Comparison of ENCODE assay signal across 2 cellular contexts in genomic region chr20:47754946-47755652, GRCh38.
TF ChIP-seq lines count a peak whose summit lies in the region.

No MANE protein-coding gene starts in this region.

TF ChIP-seq in HEK293, 187 proteins besides CTCF, POLR2A, EP300 and RAD21 (continues in another document):
- no peak for TF ChIP-seq KLF17 (tag by site-specific recombination; IDR thresholded peaks at IDR 0.05)
- TF ChIP-seq ZNF133 (tag by site-specific recombination; IDR thresholded peaks at IDR 0.05) = no peak
- TF ChIP-seq ZNF146 (tag by site-specific recombination; IDR thresholded peaks at IDR 0.05) = no peak
- TF ChIP-seq ZNF501 (tag by site-specific recombination; IDR thresholded peaks at IDR 0.05) = no peak
- no peak for TF ChIP-seq ZNF521 (tag by site-specific recombination; IDR thresholded peaks at IDR 0.05)
- no peak for TF ChIP-seq GLIS1 (tag by site-specific recombination; IDR thresholded peaks at IDR 0.05)
- TF ChIP-seq ZSCAN18 (tag by site-specific recombination; IDR thresholded peaks at IDR 0.05) = no peak
- no peak for TF ChIP-seq ZNF311 (tag by site-specific recombination; IDR thresholded peaks at IDR 0.05; ENCODE audit: borderline replicate concordance)
- peak; percentile 52; the same call in 1 of the 2 replicates for TF ChIP-seq SCRT1 (tag by site-specific recombination; IDR thresholded peaks at IDR 0.05; ENCODE audit: borderline replicate concordance)
- TF ChIP-seq HIC1 (tag by site-specific recombination; IDR thresholded peaks at IDR 0.05) = no peak
- no peak for TF ChIP-seq PRDM4 (tag by site-specific recombination; IDR thresholded peaks at IDR 0.05)
- no peak for TF ChIP-seq ZNF639 (tag by site-specific recombination; IDR thresholded peaks at IDR 0.05)
- TF ChIP-seq PBX3 (CRISPR knock-in tag; IDR thresholded peaks at IDR 0.05) = no peak
- no peak for TF ChIP-seq ZNF558 (tag by site-specific recombination; IDR thresholded peaks at IDR 0.05)

TF ChIP-seq in WTC11, 78 proteins besides CTCF, POLR2A, EP300 and RAD21 (continued from another document):
- TF ChIP-seq ZNF121 (CRISPR knock-in tag; IDR thresholded peaks at IDR 0.05) = peak; percentile 26
- no peak for TF ChIP-seq JAZF1 (CRISPR knock-in tag; IDR thresholded peaks at IDR 0.05)
- no peak for TF ChIP-seq ELF4 (CRISPR knock-in tag; IDR thresholded peaks at IDR 0.05; ENCODE audit: low read depth)
- TF ChIP-seq E2F4 (CRISPR knock-in tag; IDR thresholded peaks at IDR 0.05; ENCODE audit: borderline replicate concordance, low read depth) = no peak
- no peak for TF ChIP-seq PRDM15 (CRISPR knock-in tag; IDR thresholded peaks at IDR 0.05)
- TF ChIP-seq ARID4B (CRISPR knock-in tag; IDR thresholded peaks at IDR 0.05; ENCODE audit: borderline replicate concordance) = no peak
- no peak for TF ChIP-seq ZNF263 (CRISPR knock-in tag; IDR thresholded peaks at IDR 0.05; ENCODE audit: low read depth)
